ENCODE assay signal across 16 cellular contexts in genomic region chrX:69505772-69506616, GRCh38. TPM values are rescaled to one million over a fixed set of nuclear protein-coding genes. Genes with fewer than 3 reads are reported as not detected.
DNase-seq lines count a peak whose midpoint lies in the region; ATAC-seq and TF ChIP-seq lines count a peak whose summit lies in the region.
"Had no signal": no experiment of that assay in that cellular context is flagged by ENCODE, and none has a peak within 500 bp of the region (broad histone marks: within the 10 kb centered on the region; RNA-seq: fewer than 3 reads in every experiment).

No MANE protein-coding gene starts in this region.

- no peaks in the 10 kb centered on the region for H3K79me2 ChIP-seq in neural progenitor cell (ENCODE audit: low read depth)

- H3K4me3 ChIP-seq in esophagus muscularis mucosa (peak overlapping the region; percentile 55 to 63 (median 58)), neural progenitor cell (peak overlapping the region; percentile 70)
- H3K4me3 ChIP-seq: K562 had no signal

- peaks cover 13% of the 10 kb centered on the region for H3F3A ChIP-seq in neural progenitor cell (ENCODE audit: low read depth)

- H3K4me3 Mint-ChIP-seq in T-helper 17 cell: peak overlapping the region; percentile 83
- peak overlapping the region; percentile 91 for H3K4me3 Mint-ChIP-seq in neural progenitor cell
- H3K4me3 Mint-ChIP-seq: immature natural killer cell had no signal

- H2AFZ ChIP-seq in neural progenitor cell (replicated peaks): no peak overlapping the region

- H3K36me3 Mint-ChIP-seq in T-helper 17 cell (ENCODE audit: low read depth): peaks cover 2% of the 10 kb centered on the region
- H3K36me3 Mint-ChIP-seq in neural progenitor cell: no peaks in the 10 kb centered on the region
- H3K36me3 Mint-ChIP-seq: immature natural killer cell had no signal

- H3K27ac Mint-ChIP-seq in T-helper 17 cell (no peak overlapping the region), neural progenitor cell (no peak overlapping the region)
- H3K27ac Mint-ChIP-seq: immature natural killer cell had no signal

- peak overlapping the region; percentile 80 for H3K4me2 ChIP-seq in neural progenitor cell

- TF ChIP-seq POLR2A in esophagus muscularis mucosa (IDR thresholded peaks at IDR 0.05; ENCODE audit: low read depth): no peak

- H3K4me1 ChIP-seq in esophagus muscularis mucosa (peaks cover 0 to 18% (median 12%) of the 10 kb centered on the region in 4 donors), neural progenitor cell (peaks cover 3% of the 10 kb centered on the region)
- H3K4me1 ChIP-seq: pancreas had no signal

- intact Hi-C loops in esophagus muscularis mucosa (cut with DNase I): no loop called here

- no peak overlapping the region for H3K9ac ChIP-seq in neural progenitor cell

- no peaks in the 10 kb centered on the region for H3K9me3 ChIP-seq in T-helper 17 cell (ENCODE audit: control insufficient read depth, low read length, poor library complexity, severe bottlenecking)
- no peaks in the 10 kb centered on the region for H3K9me3 ChIP-seq in esophagus muscularis mucosa
- H3K9me3 ChIP-seq in neural progenitor cell (ENCODE audit: low read depth): no peaks in the 10 kb centered on the region
- H3K9me3 ChIP-seq: pancreas, upper lobe of left lung had no signal

- TF ChIP-seq CTCF in esophagus muscularis mucosa (IDR thresholded peaks at IDR 0.05) (no peak), neural progenitor cell (IDR thresholded peaks at IDR 0.05) (no peak)

- H3K36me3 ChIP-seq in esophagus muscularis mucosa: no peaks in the 10 kb centered on the region
- H3K36me3 ChIP-seq in neural progenitor cell: no peaks in the 10 kb centered on the region
- H3K36me3 ChIP-seq: pancreas, upper lobe of left lung had no signal

- H3K27ac ChIP-seq in esophagus muscularis mucosa (replicated peaks in 1 of 4) (no peak overlapping the region), neural progenitor cell (no peak overlapping the region)
- H3K27ac ChIP-seq: pancreas, upper lobe of left lung had no signal

- TF ChIP-seq EP300 in esophagus muscularis mucosa (IDR thresholded peaks at IDR 0.05): no peak

- H3K4me1 Mint-ChIP-seq in T-helper 17 cell (peaks cover 2% of the 10 kb centered on the region), neural progenitor cell (peaks cover 14% of the 10 kb centered on the region)
- H3K4me1 Mint-ChIP-seq: immature natural killer cell had no signal

- H3K9me3 Mint-ChIP-seq in neural progenitor cell: peaks cover 8% of the 10 kb centered on the region
- H3K9me3 Mint-ChIP-seq: immature natural killer cell had no signal

- H3K27me3 ChIP-seq in esophagus muscularis mucosa (peaks cover 0 to 42% (median 14%) of the 10 kb centered on the region in 4 donors), neural progenitor cell (peaks cover 27% of the 10 kb centered on the region)

- ATAC-seq in T-helper 17 cell: no peak
- ATAC-seq: K562, pancreas had no signal

- H4K20me1 ChIP-seq in neural progenitor cell (ENCODE audit: low read depth): peaks cover 15% of the 10 kb centered on the region

- DNase-seq in DMS53 (lab: John Stamatoyannopoulos, UW): peak; percentile 13
- DNase-seq in DMS53 treated with DMSO at 0.1 percent for 48 hours (lab: John Stamatoyannopoulos, UW; ENCODE audit: unreplicated experiment): no peak
- no peak for DNase-seq in T-helper 17 cell
- DNase-seq in esophagus muscularis mucosa (ENCODE audit: extremely low spot score): peak; percentile 31
- peak; percentile 7 for DNase-seq in neural progenitor cell (ENCODE audit: low spot score)
- DNase-seq in SIG-M5 treated with dmso at 0.1 percent for 504 hours (lab: John Stamatoyannopoulos, UW; ENCODE audit: unreplicated experiment): no peak
- DNase-seq in AG08396 (ENCODE audit: low spot score): no peak
- no peak for DNase-seq in NCI-H2196 treated with DMSO at 0.1 percent for 48 hours (lab: John Stamatoyannopoulos, UW; ENCODE audit: unreplicated experiment)
- DNase-seq: 8988T; immature natural killer cell; NCI-H2081; stimulated activated CD4-positive, alpha-beta T cell treated with anti-CD3 and anti-CD28 coated beads, Interleukin-4, amount 100 ng/mL, for 24 hours had no signal

- WGBS in esophagus muscularis mucosa: 51% methylated on average over 26 of the region's 36 CpGs

- H3K27me3 Mint-ChIP-seq in T-helper 17 cell (peaks cover 28% of the 10 kb centered on the region), neural progenitor cell (ENCODE audit: insufficient read depth, low read depth) (peaks cover 11% of the 10 kb centered on the region)

RNA-seq across cellular contexts. Expression of gene NALF2, which starts 1.9 kb away (rescaled TPM):
- total RNA-seq in T-helper 17 cell: under 1 TPM; 0.13 to 0.22 TPM
- under 1 TPM in 3 of 4 donors, not detected in 1; 0.17 to 0.84 (median 0.63) TPM for total RNA-seq in esophagus muscularis mucosa
- total RNA-seq in neural progenitor cell (ENCODE audit: low replicate concordance): 1.6 and 3.2 TPM in 2 replicates
- total RNA-seq: K562, RPMI7951 had no signal

Comparison
In these comparisons a context has a peak if more than half of its experiments do, and no peak if none do; other contexts are left out.
1. DNase-seq: peak in DMS53 (single experiment), esophagus muscularis mucosa (single experiment) and neural progenitor cell (single experiment); none in DMS53 treated with DMSO at 0.1 percent for 48 hours (single experiment), T-helper 17 cell (0 of 3), SIG-M5 treated with dmso at 0.1 percent for 504 hours (single experiment), AG08396 (single experiment) and NCI-H2196 treated with DMSO at 0.1 percent for 48 hours (single experiment).